In the genomic region with DNA sequence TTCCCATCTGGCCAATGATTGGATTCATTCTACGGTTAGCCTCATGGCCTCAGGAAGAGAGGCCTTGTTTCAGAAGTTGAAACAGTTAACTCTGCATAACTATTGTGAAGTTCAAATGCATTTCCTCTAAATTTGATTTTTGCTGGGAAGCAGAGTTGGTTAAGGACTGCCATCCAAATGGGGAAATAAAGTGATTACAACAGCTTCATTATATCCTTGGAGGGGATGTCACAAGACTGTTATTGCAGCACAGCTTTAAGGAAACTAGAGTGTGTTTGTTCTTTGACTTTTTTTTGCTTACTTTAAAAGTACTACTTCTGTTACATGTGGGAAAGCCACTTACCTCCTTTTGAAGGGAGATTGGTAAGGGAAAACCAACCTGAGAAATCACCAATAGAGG, we compare ENCODE assay signal across 11 cellular contexts.
DNase-seq lines count a peak whose midpoint lies in the region; ATAC-seq and TF ChIP-seq lines count a peak whose summit lies in the region.
"Had no signal": no experiment of that assay in that cellular context is flagged by ENCODE, and none has a peak within 500 bp of the region (broad histone marks: within the 10 kb centered on the region; RNA-seq: fewer than 3 reads in every experiment).

No MANE protein-coding gene starts in this region.

- in situ Hi-C loops in mammary epithelial cell (cut with MboI; ENCODE audit: low sequenced_read_pairs in 2 of 2): no loop called here

- ATAC-seq in HG03139 (IDR thresholded peaks at IDR 0.05; ENCODE audit: unreplicated experiment) (no peak), HG03095 (IDR thresholded peaks at IDR 0.05; ENCODE audit: unreplicated experiment) (no peak)
- ATAC-seq: left colon; stimulated activated naive CD8-positive, alpha-beta T cell treated with anti-CD3 and anti-CD28 coated beads, Interleukin-15, amount 100 ng/mL, for 72 hours had no signal

- H3K27ac ChIP-seq in mammary epithelial cell (ENCODE audit: insufficient read depth, low read depth, low read length): no peak overlapping the region
- peak overlapping the region; percentile 47 for H3K27ac ChIP-seq in muscle layer of duodenum (ENCODE audit: low read length)

- no peak overlapping the region for H2AFZ ChIP-seq in mammary epithelial cell (ENCODE audit: low read depth, low read length)

- CTCF ChIA-PET in MCF 10A (lab: Yijun Ruan, JAX): interaction anchor here (1.2 to 1.6 kb wide), 2 partner anchors 13 to 60 kb away, joined by 3 read pairs; no protein-coding TSS in a partner anchor
- CTCF ChIA-PET in mammary epithelial cell (lab: Charles Lee; ENCODE audit: low non-redundant PET): interaction anchor here (0.6 kb wide), 1 partner anchor 592 kb away, joined by 5 read pairs; no protein-coding TSS in a partner anchor

- H3K4me3 ChIP-seq in mammary epithelial cell (replicated peaks in 1 of 3; ENCODE audit: insufficient read depth in 1 of 3, low read depth in 2 of 3, low read length in 3 of 3) (no peak overlapping the region), muscle layer of duodenum (ENCODE audit: low read depth in 1 of 2, low read length in 2 of 2) (no peak overlapping the region)

- peaks cover 26% of the 10 kb centered on the region for H3K79me2 ChIP-seq in mammary epithelial cell (ENCODE audit: insufficient read depth, low read length)

- H3K4me3 Mint-ChIP-seq in MCF 10A (ENCODE audit: unreplicated experiment): no peak overlapping the region
- H3K4me3 Mint-ChIP-seq: stimulated activated naive CD8-positive, alpha-beta T cell treated with anti-CD3 and anti-CD28 coated beads, Interleukin-15, amount 100 ng/mL, for 72 hours had no signal

- 88% methylated on average over 1 of the region's 1 CpG for WGBS in mammary epithelial cell (ENCODE audit: low coverage, missing lambda C conversion rate)

- DNase-seq in MCF 10A (ENCODE audit: unreplicated experiment): peak; percentile 38
- DNase-seq in mammary epithelial cell: no peak
- DNase-seq in epidermal melanocyte (ENCODE audit: insufficient read length, low spot score): peak; percentile 52
- no peak for DNase-seq in NCI-H446 treated with DMSO at 0.1 percent for 48 hours (lab: John Stamatoyannopoulos, UW)
- no peak for DNase-seq in central memory CD4-positive, alpha-beta T cell
- DNase-seq: KG1; left colon; stimulated activated naive CD8-positive, alpha-beta T cell treated with anti-CD3 and anti-CD28 coated beads, Interleukin-15, amount 100 ng/mL, for 72 hours had no signal

- no peak for TF ChIP-seq CTCF in MCF 10A (IDR thresholded peaks at IDR 0.05; ENCODE audit: unreplicated experiment)
- no peak for TF ChIP-seq CTCF in mammary epithelial cell (conservative IDR thresholded peaks at IDR 0.05 in 1 of 2, IDR thresholded peaks at IDR 0.05 in 1 of 2; ENCODE audit: extremely low read depth in 1 of 2, insufficient read depth in 1 of 2, low read depth in 1 of 2, low read length in 2 of 2)

- H3K4me1 Mint-ChIP-seq in MCF 10A (ENCODE audit: insufficient read depth, unreplicated experiment): peaks cover 24% of the 10 kb centered on the region

- H3K9me3 ChIP-seq in mammary epithelial cell (replicated peaks; ENCODE audit: insufficient read depth, low read length): no peaks in the 10 kb centered on the region
- no peaks in the 10 kb centered on the region for H3K9me3 ChIP-seq in muscle layer of duodenum (ENCODE audit: control insufficient read depth in 1 of 2, low read length in 2 of 2)

- no peak overlapping the region for H3K4me2 ChIP-seq in mammary epithelial cell (ENCODE audit: insufficient read depth, low read depth, low read length)

- H3K9me3 Mint-ChIP-seq in MCF 10A (ENCODE audit: unreplicated experiment): no peaks in the 10 kb centered on the region
- H3K9me3 Mint-ChIP-seq: stimulated activated naive CD8-positive, alpha-beta T cell treated with anti-CD3 and anti-CD28 coated beads, Interleukin-15, amount 100 ng/mL, for 72 hours had no signal

- H3K27me3 ChIP-seq in mammary epithelial cell (ENCODE audit: insufficient read depth, low read length) (no peaks in the 10 kb centered on the region), muscle layer of duodenum (ENCODE audit: low read depth, low read length) (no peaks in the 10 kb centered on the region)

- dilution Hi-C loops in mammary epithelial cell (cut with HindIII; ENCODE audit: low sequenced_read_pairs): loop anchor here (5.0 kb wide), 1 partner anchor 82 kb away; no protein-coding TSS in a partner anchor

- intact Hi-C loops in MCF 10A (cut with micrococcal nuclease) (no loop called here), mammary epithelial cell (cut with micrococcal nuclease) (no loop called here)

- H3K36me3 ChIP-seq in mammary epithelial cell (ENCODE audit: insufficient read depth, low read length): peaks cover 8% of the 10 kb centered on the region
- H3K36me3 ChIP-seq in muscle layer of duodenum (ENCODE audit: control insufficient read depth in 1 of 2, insufficient read depth in 2 of 2, low read length in 2 of 2): no peaks in the 10 kb centered on the region

- no peak overlapping the region for H3K9ac ChIP-seq in mammary epithelial cell (ENCODE audit: insufficient read depth, low read length)

- POLR2A ChIA-PET in MCF 10A (lab: Yijun Ruan, JAX): interaction anchor here (0.7 kb wide), 1 partner anchor 11 kb away, joined by 3 read pairs; no protein-coding TSS in a partner anchor

- BruUV-seq in MCF 10A (replicated peaks; lab: Mats Ljungman, UMichigan) (no TSS peak), mammary epithelial cell (replicated peaks; lab: Mats Ljungman, UMichigan) (no TSS peak)

- H3K4me1 ChIP-seq in mammary epithelial cell (ENCODE audit: insufficient read depth, low read length) (no peaks in the 10 kb centered on the region), muscle layer of duodenum (ENCODE audit: control insufficient read depth in 1 of 2, insufficient read depth in 2 of 2, low read length in 2 of 2) (peaks cover 24 to 25% of the 10 kb centered on the region in 2 donors)

- H4K20me1 ChIP-seq in mammary epithelial cell (ENCODE audit: insufficient read depth, low read length): no peaks in the 10 kb centered on the region

- H3K27me3 Mint-ChIP-seq in MCF 10A (ENCODE audit: insufficient read depth, unreplicated experiment): no peaks in the 10 kb centered on the region
- H3K27me3 Mint-ChIP-seq: stimulated activated naive CD8-positive, alpha-beta T cell treated with anti-CD3 and anti-CD28 coated beads, Interleukin-15, amount 100 ng/mL, for 72 hours had no signal

- H3K36me3 Mint-ChIP-seq in MCF 10A (ENCODE audit: insufficient read depth, unreplicated experiment): peaks cover 58% of the 10 kb centered on the region

- no peak overlapping the region for H3K27ac Mint-ChIP-seq in MCF 10A (ENCODE audit: low read depth, unreplicated experiment)
- H3K27ac Mint-ChIP-seq: stimulated activated naive CD8-positive, alpha-beta T cell treated with anti-CD3 and anti-CD28 coated beads, Interleukin-15, amount 100 ng/mL, for 72 hours had no signal

Comparison
In these comparisons a context has a peak if more than half of its experiments do, and no peak if none do; other contexts are left out.
1. DNase-seq: peak in MCF 10A (single experiment) and epidermal melanocyte (single experiment); none in mammary epithelial cell (single experiment), NCI-H446 treated with DMSO at 0.1 percent for 48 hours (single experiment) and central memory CD4-positive, alpha-beta T cell (single experiment).